In the genomic region with DNA sequence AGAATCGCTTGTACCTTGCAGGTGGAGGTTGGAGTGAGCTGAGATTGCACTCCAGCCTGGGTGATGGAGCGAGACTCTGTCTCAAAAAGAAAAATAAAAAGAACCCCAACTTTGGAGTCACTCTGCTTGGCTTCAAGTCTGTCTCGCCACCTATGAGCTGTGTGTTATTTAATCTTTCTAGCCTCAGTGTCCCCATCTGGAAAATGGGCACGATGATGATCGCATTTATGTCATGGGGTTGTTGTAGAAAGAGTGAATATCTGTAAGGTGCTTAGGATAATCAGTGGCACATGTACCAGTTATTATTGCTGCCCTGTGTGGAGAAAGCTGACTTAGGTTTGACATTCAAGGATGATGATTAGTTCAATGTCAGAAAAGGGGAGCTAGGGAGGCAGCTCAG, we compare ENCODE assay signal across 8 cellular contexts.
"Had no signal": no experiment of that assay in that cellular context is flagged by ENCODE, and none has a peak within 500 bp of the region (broad histone marks: within the 10 kb centered on the region; RNA-seq: fewer than 3 reads in every experiment).

No MANE protein-coding gene starts in this region.

- ATAC-seq: GM12878 had no signal

- FAIRE-seq: G401.6, GM12878, GM12891, GM12892, GM18507, GM19239 had no signal

- H3K4me3 ChIP-seq: GM12878 had no signal

- DNase-seq: GDM1, GF-D8 had no signal
